In genomic region chr13:49323344-49323743, GRCh38 we compare ENCODE assay signal across 32 cellular contexts.
DNase-seq lines count a peak whose midpoint lies in the region; ATAC-seq and TF ChIP-seq lines count a peak whose summit lies in the region.
"Had no signal": no experiment of that assay in that cellular context is flagged by ENCODE, and none has a peak within 500 bp of the region (broad histone marks: within the 10 kb centered on the region; RNA-seq: fewer than 3 reads in every experiment).

No MANE protein-coding gene starts in this region.

- H4K5ac ChIP-seq in IMR-90 (ENCODE audit: low read depth, low read length): no peak overlapping the region

- dilution Hi-C loops in IMR-90 (cut with HindIII; ENCODE audit: low sequenced_read_pairs, unreplicated experiment): no loop called here

- peaks cover 0 to 21% (median 6%) of the 10 kb centered on the region in 9 donors for H3K4me1 ChIP-seq in heart right ventricle
- peaks cover 12% of the 10 kb centered on the region for H3K4me1 ChIP-seq in IMR-90 (ENCODE audit: control insufficient read depth, insufficient read depth, low read length)
- peaks cover 9% of the 10 kb centered on the region for H3K4me1 ChIP-seq in CD8-positive, alpha-beta T cell (ENCODE audit: insufficient read depth, low read length)
- H3K4me1 ChIP-seq in sigmoid colon: peaks cover 0 to 26% (median 13%) of the 10 kb centered on the region in 4 donors
- H3K4me1 ChIP-seq: A549, BE2C, Caco-2 had no signal

- ATAC-seq in left ventricle myocardium superior (peak; percentile 27), heart right ventricle (no peak), IMR-90 (ENCODE audit: low read depth) (no peak)
- no peak for ATAC-seq in CD8-positive, alpha-beta T cell
- ATAC-seq: A549 had no signal

- 77 to 83% methylated on average over 7 of the region's 7 CpGs for WGBS in heart right ventricle, 2 donors
- WGBS in IMR-90 (ENCODE audit: extremely low coverage in 2 of 2, insufficient read length in 1 of 2), 2 experiments: no CpG with 5 or more reads among the region's 7 CpGs
- 96% methylated on average over 7 of the region's 7 CpGs for WGBS in sigmoid colon, 2 donors

- 0 out of 4 replicates have a peak, but pooled peaks cover 0 to 8% of the 10 kb centered on the region in 2 experiments for H3K79me1 ChIP-seq in IMR-90 (ENCODE audit: low read depth in 1 of 2, low read length in 2 of 2)

- peaks cover 10% of the 10 kb centered on the region for H3K9me1 ChIP-seq in IMR-90 (ENCODE audit: insufficient read depth, low read length)

- POLR2A ChIA-PET in IMR-90 (lab: Charles Lee; ENCODE audit: unreplicated experiment): no interaction called here
- POLR2A ChIA-PET in CD8-positive, alpha-beta T cell (lab: Charles Lee): no interaction called here

- no peak overlapping the region for H3K4ac ChIP-seq in IMR-90 (ENCODE audit: low read depth, low read length)

- H3K36me3 Mint-ChIP-seq in CD8-positive, alpha-beta T cell: no peaks in the 10 kb centered on the region
- H3K36me3 Mint-ChIP-seq: CD14-positive monocyte; CD4-positive, alpha-beta memory T cell had no signal

- no peak overlapping the region for H3K14ac ChIP-seq in IMR-90 (replicated peaks; ENCODE audit: low read depth, low read length)

- DNase-seq in left ventricle myocardium superior (no peak), heart right ventricle (no peak), IMR-90 (no peak), skeletal muscle cell (ENCODE audit: low read depth) (peak; percentile 57), sigmoid colon (no peak)
- DNase-seq in CD8-positive, alpha-beta T cell: no peak
- DNase-seq: 8988T; ACHN; AML-193; BE2C; C1 segment of cervical spinal cord; Caco-2; Calu3; CD4-positive, alpha-beta memory T cell; CD4-positive, alpha-beta T cell; CD4-positive, CD25-positive, alpha-beta regulatory T cell; CD8-positive, alpha-beta memory T cell; COR-L47; DMS 273 treated with DMSO at 0.1 percent for 48 hours; DMS153; DMS53; DMS79; DMS79 treated with DMSO at 0.1 percent for 48 hours; DND-41; EL had no signal

- no peak overlapping the region for H2BK120ac ChIP-seq in IMR-90 (ENCODE audit: low read depth, low read length)

- TF ChIP-seq EP300 in sigmoid colon (IDR thresholded peaks at IDR 0.05): no peak

- no peak overlapping the region for H2AK9ac ChIP-seq in IMR-90 (replicated peaks; ENCODE audit: low read depth, low read length, poor library complexity)

- H2BK5ac ChIP-seq in IMR-90 (ENCODE audit: low read depth, low read length, poor library complexity, severe bottlenecking): no peak overlapping the region

- no peak overlapping the region for H3K9ac ChIP-seq in IMR-90 (ENCODE audit: low read depth, low read length)
- H3K9ac ChIP-seq: BLaER1; BLaER1 treated with 17β-estradiol and CSF1 and Interleukin-3, amounts not matched to agents 10 nM and 100 nM had no signal

- H2AFZ ChIP-seq in IMR-90 (replicated peaks; ENCODE audit: low read length, poor library complexity): no peak overlapping the region

- 0 out of 3 replicates have a peak overlapping the region, but pooled peaks have one; percentile 23 for H2BK15ac ChIP-seq in IMR-90 (ENCODE audit: low read depth, low read length)

- no peak overlapping the region for H3K27ac Mint-ChIP-seq in CD8-positive, alpha-beta T cell
- H3K27ac Mint-ChIP-seq: B cell; CD14-positive monocyte; CD4-positive, alpha-beta T cell; CD4-positive, CD25-positive, alpha-beta regulatory T cell had no signal

- intact Hi-C loops in left ventricle myocardium superior (cut with micrococcal nuclease): no loop called here
- intact Hi-C loops in heart right ventricle (cut with DNase I): no loop called here
- intact Hi-C loops in IMR-90 (cut with micrococcal nuclease): no loop called here
- intact Hi-C loops in CD8-positive, alpha-beta T cell (cut with DNase I, micrococcal nuclease): no loop called here
- intact Hi-C loops in sigmoid colon (cut with DNase I): no loop called here

- peaks cover 10% of the 10 kb centered on the region for H3K4me1 Mint-ChIP-seq in CD8-positive, alpha-beta T cell (ENCODE audit: low read depth)
- H3K4me1 Mint-ChIP-seq: CD14-positive monocyte had no signal

- TF ChIP-seq CTCF in heart right ventricle (IDR thresholded peaks at IDR 0.05) (no peak), IMR-90 (conservative IDR thresholded peaks at IDR 0.05; ENCODE audit: low read depth, low read length) (no peak), sigmoid colon (IDR thresholded peaks at IDR 0.05) (no peak)
- TF ChIP-seq CTCF in CD8-positive, alpha-beta T cell (IDR thresholded peaks at IDR 0.05): no peak

- H3K27me3 ChIP-seq in heart right ventricle (no peaks in the 10 kb centered on the region), IMR-90 (ENCODE audit: control insufficient read depth, insufficient read depth, low read length) (no peaks in the 10 kb centered on the region), sigmoid colon (no peaks in the 10 kb centered on the region)
- no peaks in the 10 kb centered on the region for H3K27me3 ChIP-seq in CD8-positive, alpha-beta T cell (ENCODE audit: insufficient read depth, low read length)
- H3K27me3 ChIP-seq: BE2C; BLaER1; BLaER1 treated with 17β-estradiol and CSF1 and Interleukin-3, amounts not matched to agents 10 nM and 100 nM had no signal

- no peak overlapping the region for H3K23ac ChIP-seq in IMR-90 (ENCODE audit: low read depth, low read length)

- in situ Hi-C loops in IMR-90 (cut with MboI; ENCODE audit: low sequenced_read_pairs): no loop called here

- H4K20me1 ChIP-seq in IMR-90 (ENCODE audit: insufficient read depth, low read length): no peaks in the 10 kb centered on the region
- H4K20me1 ChIP-seq: BLaER1; BLaER1 treated with 17β-estradiol and CSF1 and Interleukin-3, amounts not matched to agents 10 nM and 100 nM had no signal

- H3K4me3 Mint-ChIP-seq in CD8-positive, alpha-beta T cell: no peak overlapping the region
- H3K4me3 Mint-ChIP-seq: B cell; CD14-positive monocyte; CD4-positive, alpha-beta memory T cell; CD4-positive, alpha-beta T cell; CD4-positive, CD25-positive, alpha-beta regulatory T cell; CD8-positive, alpha-beta memory T cell had no signal

- no peak for TF ChIP-seq RAD21 in IMR-90 (IDR thresholded peaks at IDR 0.05; ENCODE audit: low read length)

- H3K56ac ChIP-seq in IMR-90 (ENCODE audit: extremely low read depth, insufficient read depth, low read length): no peak overlapping the region

- H3K4me3 ChIP-seq in heart right ventricle (no peak overlapping the region), IMR-90 (ENCODE audit: insufficient read depth, low read depth, low read length) (no peak overlapping the region), skeletal muscle cell (ENCODE audit: low read depth, low read length) (no peak overlapping the region), sigmoid colon (no peak overlapping the region)
- H3K4me3 ChIP-seq in CD8-positive, alpha-beta T cell (ENCODE audit: low read depth, low read length): no peak overlapping the region
- H3K4me3 ChIP-seq: A549; BLaER1; BLaER1 treated with 17β-estradiol and CSF1 and Interleukin-3, amounts not matched to agents 10 nM and 100 nM had no signal

- no peaks in the 10 kb centered on the region for H3K9me3 Mint-ChIP-seq in CD8-positive, alpha-beta T cell
- H3K9me3 Mint-ChIP-seq: CD14-positive monocyte; CD4-positive, alpha-beta memory T cell; CD4-positive, alpha-beta T cell; CD4-positive, CD25-positive, alpha-beta regulatory T cell; CD8-positive, alpha-beta memory T cell had no signal

- H3K27ac ChIP-seq in heart right ventricle (no peak overlapping the region), IMR-90 (ENCODE audit: insufficient read depth, low read length) (no peak overlapping the region), sigmoid colon (no peak overlapping the region)
- no peak overlapping the region for H3K27ac ChIP-seq in CD8-positive, alpha-beta T cell (ENCODE audit: low read depth, low read length)
- H3K27ac ChIP-seq: 22Rv1, A549, BLaER1, C4-2B had no signal

- H3K4me2 ChIP-seq in IMR-90 (ENCODE audit: low read depth, low read length): no peak overlapping the region
- H3K4me2 ChIP-seq: A549, BLaER1 had no signal

- H2BK20ac ChIP-seq in IMR-90 (ENCODE audit: low read depth, low read length): no peak overlapping the region

- CTCF ChIA-PET in IMR-90 (lab: Yijun Ruan, JAX): no interaction called here
- CTCF ChIA-PET in CD8-positive, alpha-beta T cell (lab: Charles Lee): no interaction called here

- no peak overlapping the region for H4K91ac ChIP-seq in IMR-90 (ENCODE audit: insufficient read depth, low read depth, low read length)

- no peak overlapping the region for H3K18ac ChIP-seq in IMR-90 (ENCODE audit: low read depth, low read length)

- H3K36me3 ChIP-seq in heart right ventricle (peaks cover 0 to 22% (median 0%) of the 10 kb centered on the region in 9 donors), IMR-90 (ENCODE audit: control insufficient read depth, insufficient read depth, low read length) (no peaks in the 10 kb centered on the region; the same call in 1 of the 2 replicates), sigmoid colon (peaks cover 3 to 75% (median 14%) of the 10 kb centered on the region in 4 donors)
- H3K36me3 ChIP-seq in CD8-positive, alpha-beta T cell (ENCODE audit: insufficient read depth, low read length): no peaks in the 10 kb centered on the region
- H3K36me3 ChIP-seq: BE2C had no signal

- no peak overlapping the region for H4K8ac ChIP-seq in IMR-90 (ENCODE audit: low read depth in 2 of 2, low read length in 2 of 2)

- no peak overlapping the region for H2AK5ac ChIP-seq in IMR-90 (ENCODE audit: low read depth, low read length)

- no TSS peak for BruUV-seq in IMR-90 (replicated peaks; lab: Mats Ljungman, UMichigan)

- no peaks in the 10 kb centered on the region for H3K27me3 Mint-ChIP-seq in CD8-positive, alpha-beta T cell (ENCODE audit: low read depth)
- H3K27me3 Mint-ChIP-seq: B cell; CD4-positive, alpha-beta memory T cell; CD4-positive, alpha-beta T cell; CD4-positive, CD25-positive, alpha-beta regulatory T cell; CD8-positive, alpha-beta memory T cell had no signal

- no peak for TF ChIP-seq POLR2A in IMR-90 (IDR thresholded peaks at IDR 0.05; ENCODE audit: low read depth, low read length)
- TF ChIP-seq POLR2A in sigmoid colon (IDR thresholded peaks at IDR 0.05): no peak

- H3K9me3 ChIP-seq in heart right ventricle (no peaks in the 10 kb centered on the region), IMR-90 (ENCODE audit: control insufficient read depth, insufficient read depth, low read length) (no peaks in the 10 kb centered on the region), sigmoid colon (no peaks in the 10 kb centered on the region)
- no peaks in the 10 kb centered on the region for H3K9me3 ChIP-seq in CD8-positive, alpha-beta T cell (ENCODE audit: low read length)
- H3K9me3 ChIP-seq: A549; BE2C; BLaER1; BLaER1 treated with 17β-estradiol and CSF1 and Interleukin-3, amounts not matched to agents 10 nM and 100 nM; Caco-2 had no signal

TF ChIP-seq in IMR-90, 13 proteins besides CTCF, POLR2A, EP300 and RAD21 (continues in another document):
- no peak for TF ChIP-seq BHLHE40 (IDR thresholded peaks at IDR 0.05; ENCODE audit: low read depth, low read length)
- no peak for TF ChIP-seq USF2 (IDR thresholded peaks at IDR 0.05; ENCODE audit: low read depth, low read length)
